26 cellular contexts compared by ENCODE assay signal in genomic region chr6:47000842-47001241, GRCh38. TPM values are rescaled to one million over a fixed set of nuclear protein-coding genes. Genes with fewer than 3 reads are reported as not detected.
DNase-seq lines count a peak whose midpoint lies in the region; ATAC-seq and TF ChIP-seq lines count a peak whose summit lies in the region.
"Had no signal": no experiment of that assay in that cellular context is flagged by ENCODE, and none has a peak within 500 bp of the region (broad histone marks: within the 10 kb centered on the region; RNA-seq: fewer than 3 reads in every experiment).

No MANE protein-coding gene starts in this region.

- no peak overlapping the region for H3K27ac Mint-ChIP-seq in MCF 10A (ENCODE audit: low read depth, unreplicated experiment)
- H3K27ac Mint-ChIP-seq: CD4-positive, CD25-positive, alpha-beta regulatory T cell; GM23338; stimulated activated naive CD8-positive, alpha-beta T cell treated with anti-CD3 and anti-CD28 coated beads, Interleukin-15, Interleukin-2, amounts not matched to agents 100 ng/mL and 50 ng/mL, for 24 hours had no signal

- ATAC-seq in GM18519 (IDR thresholded peaks at IDR 0.05; ENCODE audit: low FRiP score, unreplicated experiment), result no peak
- ATAC-seq: activated T-cell treated with anti-CD3 and anti-CD28 coated beads, Interleukin-2, amount 50 U/mL, for 4 hours; foreskin keratinocyte; GM23338; K562; Panc1; pancreas had no signal

- BruUV-seq in MCF 10A (replicated peaks; lab: Mats Ljungman, UMichigan), result no TSS peak

- DNase-seq in DMS 273 (lab: John Stamatoyannopoulos, UW; ENCODE audit: unreplicated experiment) (peak; percentile 15), DMS 273 treated with DMSO at 0.1 percent for 48 hours (lab: John Stamatoyannopoulos, UW) (no peak), NCI-H1105 treated with DMSO at 0.1 percent for 48 hours (lab: John Stamatoyannopoulos, UW) (peak; percentile 64), MCF 10A (ENCODE audit: unreplicated experiment) (peak; percentile 70), renal cortical epithelial cell (ENCODE audit: low read depth) (peak; percentile 68), iPS-NIHi11 (ENCODE audit: low spot score) (no peak)
- DNase-seq in stimulated activated CD4-positive, alpha-beta T cell treated with anti-CD3 and anti-CD28 coated beads, Interleukin-12 subunit alpha, Interleukin-12 subunit beta, amount 100 ng/mL, for 4 hours, result no peak
- DNase-seq: activated CD4-positive, alpha-beta T cell treated with anti-CD3 and anti-CD28 coated beads for 1 hour; activated T-cell treated with anti-CD3 and anti-CD28 coated beads, Interleukin-2, amount 50 U/mL, for 4 hours; amniotic stem cell; CD4-positive, CD25-positive, alpha-beta regulatory T cell; DMS79; effector memory CD4-positive, alpha-beta T cell; foreskin keratinocyte; GF-D8; left ventricle myocardium inferior; NCI-H1694; SJCRH30 had no signal

- no peaks in the 10 kb centered on the region for H3K27me3 Mint-ChIP-seq in MCF 10A (ENCODE audit: insufficient read depth, unreplicated experiment)
- H3K27me3 Mint-ChIP-seq: CD4-positive, CD25-positive, alpha-beta regulatory T cell had no signal

- intact Hi-C loops in MCF 10A (cut with micrococcal nuclease), result no loop called here

- peaks cover 41% of the 10 kb centered on the region for H3K4me1 Mint-ChIP-seq in MCF 10A (ENCODE audit: insufficient read depth, unreplicated experiment)
- H3K4me1 Mint-ChIP-seq: CD4-positive, CD25-positive, alpha-beta regulatory T cell; GM23338 had no signal

- H3K9me3 Mint-ChIP-seq in MCF 10A (ENCODE audit: unreplicated experiment), result no peaks in the 10 kb centered on the region
- H3K9me3 Mint-ChIP-seq: activated T-cell treated with anti-CD3 and anti-CD28 coated beads, Interleukin-2, amount 50 U/mL, for 4 hours; GM23338; stimulated activated naive CD8-positive, alpha-beta T cell treated with anti-CD3 and anti-CD28 coated beads, Interleukin-15, Interleukin-2, amounts not matched to agents 100 ng/mL and 50 ng/mL, for 24 hours had no signal

- TF ChIP-seq CTCF in MCF 10A (IDR thresholded peaks at IDR 0.05; ENCODE audit: unreplicated experiment), result no peak

- POLR2A ChIA-PET in MCF 10A (lab: Yijun Ruan, JAX), result interaction anchor here (1.2 kb wide), 3 partner anchors 28 to 44 kb away, joined by 3 to 5 read pairs (median 4); no protein-coding TSS in a partner anchor

- H3K4me3 Mint-ChIP-seq in MCF 10A (ENCODE audit: unreplicated experiment), result no peak overlapping the region
- H3K4me3 Mint-ChIP-seq: activated T-cell treated with anti-CD3 and anti-CD28 coated beads, Interleukin-2, amount 50 U/mL, for 4 hours; CD4-positive, CD25-positive, alpha-beta regulatory T cell; GM23338; stimulated activated naive CD8-positive, alpha-beta T cell treated with anti-CD3 and anti-CD28 coated beads, Interleukin-15, Interleukin-2, amounts not matched to agents 100 ng/mL and 50 ng/mL, for 24 hours had no signal

- no peaks in the 10 kb centered on the region for H3K36me3 Mint-ChIP-seq in MCF 10A (ENCODE audit: insufficient read depth, unreplicated experiment)
- H3K36me3 Mint-ChIP-seq: CD4-positive, CD25-positive, alpha-beta regulatory T cell had no signal

- CTCF ChIA-PET in MCF 10A (lab: Yijun Ruan, JAX), result interaction anchor here (0.7 to 1.0 kb wide), 2 partner anchors 9 to 72 kb away, joined by 3 read pairs; no protein-coding TSS in a partner anchor

RNA-seq across cellular contexts. Expression of gene ADGRF1, which starts 41.3 kb away (rescaled TPM):
- 1.3 and 3.5 TPM in 2 replicates for total RNA-seq in MCF 10A (2022)
- 18.3 and 36.6 TPM in 2 replicates for total RNA-seq in renal cortical epithelial cell
- total RNA-seq: CD4-positive, CD25-positive, alpha-beta regulatory T cell; GM23338; K562; left ventricle myocardium inferior; right atrium auricular region; SJCRH30; T-helper 1 cell treated with Interleukin-12 subunit alpha and Interleukin-12 subunit beta and Interleukin-4 antibody, amounts not matched to agents 30 ng/mL and 1 ng/mL, for 36 hours had no signal

Comparison
In these comparisons a context has a peak if more than half of its experiments do, and no peak if none do; other contexts are left out.
1. DNase-seq: peak in DMS 273 (single experiment), NCI-H1105 treated with DMSO at 0.1 percent for 48 hours (single experiment), MCF 10A (single experiment) and renal cortical epithelial cell (single experiment); none in DMS 273 treated with DMSO at 0.1 percent for 48 hours (single experiment), stimulated activated CD4-positive, alpha-beta T cell treated with anti-CD3 and anti-CD28 coated beads, Interleukin-12 subunit alpha, Interleukin-12 subunit beta, amount 100 ng/mL, for 4 hours (single experiment) and iPS-NIHi11 (single experiment).